ENCODE assay signal across 8 cellular contexts in the genomic region with DNA sequence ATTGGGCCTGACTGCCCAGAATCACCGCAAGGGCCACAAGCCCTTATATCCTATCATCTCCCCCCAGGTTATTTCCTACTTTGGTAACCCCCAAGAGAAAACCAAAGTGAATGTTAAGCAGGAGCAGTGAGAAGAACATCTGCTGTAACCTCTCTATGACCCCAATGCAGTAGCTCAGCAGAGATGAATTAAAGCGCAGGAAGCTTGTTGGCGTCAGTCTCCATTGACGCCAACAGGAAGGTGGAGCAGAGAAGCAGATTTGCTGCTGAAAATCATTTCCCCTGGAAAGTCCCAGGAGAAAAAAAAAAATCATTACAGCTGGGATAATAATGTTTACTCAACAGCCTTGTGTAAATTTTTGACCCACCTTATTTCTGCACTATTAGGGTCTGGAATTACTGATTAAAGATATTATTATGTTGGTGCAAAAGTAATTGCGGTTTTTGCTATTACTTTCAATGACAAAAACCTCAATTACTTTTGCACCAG. TPM values are rescaled to one million over a fixed set of nuclear protein-coding genes. Genes with fewer than 3 reads are reported as not detected.
A peak's percentile ranks its signal among the peaks of the same experiment; 100 is the strongest.
DNase-seq lines count a peak whose midpoint lies in the region; ATAC-seq and TF ChIP-seq lines count a peak whose summit lies in the region.

No MANE protein-coding gene starts in this region.

- H3K27ac ChIP-seq in psoas muscle (no peak overlapping the region), tibial artery (no peak overlapping the region)

- peak overlapping the region; percentile 30 for H3K4me3 Mint-ChIP-seq in activated naive CD8-positive, alpha-beta T cell
- no peak overlapping the region for H3K4me3 Mint-ChIP-seq in activated naive CD8-positive, alpha-beta T cell treated with anti-CD3 and anti-CD28 coated beads for 36 hours

- H3K36me3 Mint-ChIP-seq in activated naive CD8-positive, alpha-beta T cell: peaks cover 10% of the 10 kb centered on the region
- no peaks in the 10 kb centered on the region for H3K36me3 Mint-ChIP-seq in activated naive CD8-positive, alpha-beta T cell treated with anti-CD3 and anti-CD28 coated beads for 36 hours

- H3K4me3 ChIP-seq in psoas muscle (no peak overlapping the region), tibial artery (no peak overlapping the region)

- DNase-seq in activated naive CD8-positive, alpha-beta T cell treated with anti-CD3 and anti-CD28 coated beads for 36 hours: no peak
- DNase-seq in amniotic epithelial cell (ENCODE audit: low read depth) (peak; percentile 78), psoas muscle (peak in 1 of 2 donors; percentile 51), tibial artery (no peak)
- DNase-seq in activated CD8-positive, alpha-beta memory T cell treated with anti-CD3 and anti-CD28 coated beads for 24 hours: no peak

- intact Hi-C loops in psoas muscle (cut with DNase I): loop anchor here in 1 of 2 donors (10.0 kb wide), 1 partner anchor 465 kb away; no protein-coding TSS in a partner anchor
- intact Hi-C loops in tibial artery (cut with DNase I; ENCODE audit: low total_unique reads): loop anchor here (5.0 kb wide), 1 partner anchor 102 kb away; no protein-coding TSS in a partner anchor

- 28 to 31% (median 28%) methylated on average over 5 of the region's 5 CpGs for WGBS in psoas muscle, 3 donors

- TF ChIP-seq CTCF in psoas muscle (IDR thresholded peaks at IDR 0.05): no peak
- no peak for TF ChIP-seq CTCF in tibial artery (IDR thresholded peaks at IDR 0.05)

- H3K4me1 ChIP-seq in psoas muscle (no peaks in the 10 kb centered on the region), tibial artery (no peaks in the 10 kb centered on the region)

- H3K36me3 ChIP-seq in psoas muscle (ENCODE audit: insufficient read depth in 1 of 2, low read depth in 1 of 2) (no peaks in the 10 kb centered on the region), tibial artery (no peaks in the 10 kb centered on the region)

- ATAC-seq in HG03103 (IDR thresholded peaks at IDR 0.05; ENCODE audit: low read depth, unreplicated experiment) (peak; percentile 77), psoas muscle (peak in 3 of 4 donors; percentile 25 to 74 (median 36)), GM19324 (IDR thresholded peaks at IDR 0.05; ENCODE audit: low FRiP score, unreplicated experiment) (no peak)

- peaks cover 21% of the 10 kb centered on the region for H3K4me1 Mint-ChIP-seq in activated naive CD8-positive, alpha-beta T cell (ENCODE audit: low read depth)
- peaks cover 13% of the 10 kb centered on the region for H3K4me1 Mint-ChIP-seq in activated naive CD8-positive, alpha-beta T cell treated with anti-CD3 and anti-CD28 coated beads for 36 hours

- H3K27me3 Mint-ChIP-seq in activated naive CD8-positive, alpha-beta T cell: peaks cover 2% of the 10 kb centered on the region
- H3K27me3 Mint-ChIP-seq in activated naive CD8-positive, alpha-beta T cell treated with anti-CD3 and anti-CD28 coated beads for 36 hours: no peaks in the 10 kb centered on the region

- peaks cover 20% of the 10 kb centered on the region for H3K9me3 Mint-ChIP-seq in activated naive CD8-positive, alpha-beta T cell (ENCODE audit: low read depth)
- peaks cover 8% of the 10 kb centered on the region for H3K9me3 Mint-ChIP-seq in activated naive CD8-positive, alpha-beta T cell treated with anti-CD3 and anti-CD28 coated beads for 36 hours

- H3K9me3 ChIP-seq in psoas muscle: peaks cover 13% of the 10 kb centered on the region
- H3K9me3 ChIP-seq in tibial artery: peaks cover 0 to 10% (median 9%) of the 10 kb centered on the region in 3 donors

- H3K27ac Mint-ChIP-seq in activated naive CD8-positive, alpha-beta T cell: no peak overlapping the region
- H3K27ac Mint-ChIP-seq in activated naive CD8-positive, alpha-beta T cell treated with anti-CD3 and anti-CD28 coated beads for 36 hours: no peak overlapping the region

- H3K27me3 ChIP-seq in psoas muscle (ENCODE audit: insufficient read depth in 3 of 3, low read length in 2 of 3): no peaks in the 10 kb centered on the region
- peaks cover 0 to 2% of the 10 kb centered on the region in 2 donors for H3K27me3 ChIP-seq in tibial artery

RNA-seq across cellular contexts. Expression of a gene that starts 33.2 kb away (rescaled TPM):
- not detected for total RNA-seq in activated naive CD8-positive, alpha-beta T cell treated with anti-CD3 and anti-CD28 coated beads for 36 hours
- under 1 TPM in 2 of 4 donors, not detected in 2; 0.15 to 0.52 TPM for total RNA-seq in psoas muscle
- polyA plus RNA-seq in psoas muscle: under 1 TPM; 0.04 to 0.08 (median 0.06) TPM
